In genomic region chr2:101818531-101819451, GRCh38 we compare ENCODE assay signal across 10 cellular contexts.
A peak's percentile ranks its signal among the peaks of the same experiment; 100 is the strongest.
DNase-seq lines count a peak whose midpoint lies in the region; ATAC-seq, FAIRE-seq and TF ChIP-seq lines count a peak whose summit lies in the region.
"Had no signal": no experiment of that assay in that cellular context is flagged by ENCODE, and none has a peak within 500 bp of the region (broad histone marks: within the 10 kb centered on the region; RNA-seq: fewer than 3 reads in every experiment).

No MANE protein-coding gene starts in this region.

- no peak overlapping the region for H3K27ac ChIP-seq in right cardiac atrium (ENCODE audit: low read length)

- no peak for TF ChIP-seq POLR2A in GM12891 (IDR thresholded peaks at IDR 0.05; ENCODE audit: low read depth, low read length)

- H3K9me3 Mint-ChIP-seq in activated naive CD4-positive, alpha-beta T cell treated with anti-CD3 and anti-CD28 coated beads, Interleukin-2, amount 50 U/mL, for 24 hours, result no peaks in the 10 kb centered on the region
- no peaks in the 10 kb centered on the region for H3K9me3 Mint-ChIP-seq in activated naive CD8-positive, alpha-beta T cell (ENCODE audit: low read depth)
- H3K9me3 Mint-ChIP-seq: CD14-positive monocyte; T-helper 1 cell treated with Interleukin-12 subunit alpha and Interleukin-12 subunit beta and Interleukin-4 antibody, amounts not matched to agents 30 μg/mL and 1 μg/mL, for 36 hours had no signal

- H3K27ac Mint-ChIP-seq in activated naive CD4-positive, alpha-beta T cell treated with anti-CD3 and anti-CD28 coated beads, Interleukin-2, amount 50 U/mL, for 24 hours, result peak overlapping the region; percentile 86
- H3K27ac Mint-ChIP-seq in activated naive CD8-positive, alpha-beta T cell, result peak overlapping the region; percentile 68
- H3K27ac Mint-ChIP-seq: CD14-positive monocyte; T-helper 1 cell treated with Interleukin-12 subunit alpha and Interleukin-12 subunit beta and Interleukin-4 antibody, amounts not matched to agents 30 μg/mL and 1 μg/mL, for 36 hours had no signal

- intact Hi-C loops in right cardiac atrium (cut with DNase I), result no loop called here

- H3K4me3 Mint-ChIP-seq in activated naive CD4-positive, alpha-beta T cell treated with anti-CD3 and anti-CD28 coated beads, Interleukin-2, amount 50 U/mL, for 24 hours, result no peak overlapping the region
- no peak overlapping the region for H3K4me3 Mint-ChIP-seq in activated naive CD8-positive, alpha-beta T cell
- H3K4me3 Mint-ChIP-seq: CD14-positive monocyte; T-helper 1 cell treated with Interleukin-12 subunit alpha and Interleukin-12 subunit beta and Interleukin-4 antibody, amounts not matched to agents 30 μg/mL and 1 μg/mL, for 36 hours had no signal

- peaks cover 3% of the 10 kb centered on the region for H3K36me3 Mint-ChIP-seq in activated naive CD4-positive, alpha-beta T cell treated with anti-CD3 and anti-CD28 coated beads, Interleukin-2, amount 50 U/mL, for 24 hours
- H3K36me3 Mint-ChIP-seq in activated naive CD8-positive, alpha-beta T cell, result no peaks in the 10 kb centered on the region

- FAIRE-seq in GM12891 (lab: Jason Lieb, UNC), result no peak

- H3K27me3 ChIP-seq in right cardiac atrium (ENCODE audit: control insufficient read depth, insufficient read depth), result no peaks in the 10 kb centered on the region

- peaks cover 17% of the 10 kb centered on the region for H3K4me1 ChIP-seq in right cardiac atrium (ENCODE audit: control insufficient read depth, insufficient read depth, low read length)

- H3K4me3 ChIP-seq in right cardiac atrium (ENCODE audit: low read length), result no peak overlapping the region

- H3K9me3 ChIP-seq in right cardiac atrium (ENCODE audit: control insufficient read depth, low read length), result no peaks in the 10 kb centered on the region

- WGBS in right cardiac atrium, result 88% methylated on average over 1 of the region's 1 CpG

- DNase-seq in activated naive CD4-positive, alpha-beta T cell treated with Interleukin-2 at 50 U/mL for 16 hours, result no peak
- DNase-seq in islet precursor cell, result peak; percentile 70
- DNase-seq in GM12891 (ENCODE audit: insufficient read length, low spot score), result no peak
- no peak for DNase-seq in right cardiac atrium
- DNase-seq in T-helper 9 cell, result no peak
- no peak for DNase-seq in ureter (ENCODE audit: low spot score)

- H3K27me3 Mint-ChIP-seq in activated naive CD4-positive, alpha-beta T cell treated with anti-CD3 and anti-CD28 coated beads, Interleukin-2, amount 50 U/mL, for 24 hours, result no peaks in the 10 kb centered on the region
- no peaks in the 10 kb centered on the region for H3K27me3 Mint-ChIP-seq in activated naive CD8-positive, alpha-beta T cell

- peaks cover 93% of the 10 kb centered on the region for H3K4me1 Mint-ChIP-seq in activated naive CD4-positive, alpha-beta T cell treated with anti-CD3 and anti-CD28 coated beads, Interleukin-2, amount 50 U/mL, for 24 hours
- peaks cover 90% of the 10 kb centered on the region for H3K4me1 Mint-ChIP-seq in activated naive CD8-positive, alpha-beta T cell (ENCODE audit: low read depth)

- ATAC-seq in right cardiac atrium, result no peak

TF ChIP-seq in GM12891, 5 proteins besides CTCF, POLR2A, EP300 and RAD21:
- TF ChIP-seq POLR2AphosphoS5 (IDR thresholded peaks at IDR 0.05; ENCODE audit: low read depth, low read length), result no peak
- no peak for TF ChIP-seq PAX5 (IDR thresholded peaks at IDR 0.05; ENCODE audit: insufficient read depth, low read length, severe bottlenecking)
- no peak for TF ChIP-seq POU2F2 (IDR thresholded peaks at IDR 0.05; ENCODE audit: low read depth, low read length)
- TF ChIP-seq SPI1 (IDR thresholded peaks at IDR 0.05; ENCODE audit: low read depth, low read length), result no peak
- TF ChIP-seq TAF1 (IDR thresholded peaks at IDR 0.05; ENCODE audit: low read depth, low read length), result no peak
